ENCODE assay signal across 15 cellular contexts in the genomic region with DNA sequence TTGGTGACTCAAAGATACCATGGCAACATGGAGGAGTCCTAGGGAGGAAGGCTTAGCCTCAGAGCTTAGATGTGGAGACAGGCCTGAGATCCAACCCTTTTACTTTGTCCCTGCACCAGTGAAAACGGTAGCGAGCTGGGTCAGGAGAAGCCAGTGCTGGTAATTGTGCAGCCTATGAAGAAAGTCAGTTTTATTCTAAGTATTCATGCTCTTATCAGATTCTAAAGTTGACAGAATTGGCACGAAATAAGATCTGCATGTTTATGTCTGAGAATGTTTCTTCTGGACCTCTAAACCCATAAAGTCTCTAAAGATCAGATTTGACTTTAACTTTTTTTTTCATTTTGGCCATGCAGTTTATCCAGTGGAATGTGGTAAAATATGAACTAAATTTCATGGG.
"Had no signal": no experiment of that assay in that cellular context is flagged by ENCODE, and none has a peak within 500 bp of the region (broad histone marks: within the 10 kb centered on the region; RNA-seq: fewer than 3 reads in every experiment).

No MANE protein-coding gene starts in this region.

- H3K4me3 ChIP-seq: left lung, lung, testis, upper lobe of left lung had no signal

- DNase-seq: activated CD4-positive, alpha-beta T cell treated with anti-CD3 and anti-CD28 coated beads for 1 hour; activated gamma-delta T cell treated with Interleukin-2 at 50 U/mL for 16 hours; activated T-cell treated with anti-CD3 and anti-CD28 coated beads, Interleukin-2, amount 50 U/mL, for 1 hour; endodermal cell; foreskin fibroblast; left lung; naive B cell; nucleus accumbens; posterior cingulate gyrus; stimulated activated CD4-positive, alpha-beta T cell treated with anti-CD3 and anti-CD28 coated beads, Interleukin-4, amount 100 ng/mL, for 1 hour; stimulated activated naive CD4-positive, alpha-beta T cell; T-helper 9 cell; testis; upper lobe of left lung had no signal

- H3K27me3 ChIP-seq: left lung, testis, upper lobe of left lung had no signal

- ATAC-seq: left lung had no signal

- H3K36me3 ChIP-seq: left lung, upper lobe of left lung had no signal

- H3K4me1 ChIP-seq: left lung, testis, upper lobe of left lung had no signal

- H3K9me3 ChIP-seq: testis, upper lobe of left lung had no signal

- H3K27ac ChIP-seq: left lung, testis, upper lobe of left lung had no signal
